ENCODE assay signal across 1 cellular context in the genomic region with DNA sequence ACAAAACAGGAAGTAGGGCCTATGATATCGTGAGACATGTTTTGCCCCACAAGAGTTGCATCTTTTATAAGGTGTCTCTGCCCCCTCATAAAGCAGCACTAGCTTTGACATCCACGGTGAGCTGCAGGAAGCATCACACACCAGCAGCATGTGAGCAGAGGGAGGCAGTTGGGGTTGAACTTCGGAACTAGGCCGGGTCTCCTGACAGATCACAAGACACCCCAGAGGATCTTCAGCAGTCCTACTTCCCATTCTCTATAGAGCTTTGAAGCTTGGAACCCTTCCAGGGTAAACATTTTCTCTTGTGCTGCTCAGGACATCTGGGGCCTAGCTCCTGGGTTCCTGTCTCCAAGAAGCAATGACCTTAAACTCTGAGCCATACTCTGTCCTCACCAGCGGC.
TF ChIP-seq lines count a peak whose summit lies in the region.

No MANE protein-coding gene starts in this region.

TF ChIP-seq in IMR-90, 13 proteins besides CTCF, POLR2A, EP300 and RAD21:
- TF ChIP-seq SMC3 (IDR thresholded peaks at IDR 0.05; ENCODE audit: low read depth, low read length) (no peak), MAZ (IDR thresholded peaks at IDR 0.05; ENCODE audit: borderline replicate concordance, low read depth, low read length) (no peak), RFX5 (IDR thresholded peaks at IDR 0.05; ENCODE audit: low read depth, low read length) (no peak), MAFK (IDR thresholded peaks at IDR 0.05; ENCODE audit: low read depth, low read length) (no peak), RCOR1 (IDR thresholded peaks at IDR 0.05; ENCODE audit: insufficient replicate concordance, low read length) (no peak), FOS (IDR thresholded peaks at IDR 0.05; ENCODE audit: low read depth, low read length) (no peak)
- TF ChIP-seq, protein P1, sequence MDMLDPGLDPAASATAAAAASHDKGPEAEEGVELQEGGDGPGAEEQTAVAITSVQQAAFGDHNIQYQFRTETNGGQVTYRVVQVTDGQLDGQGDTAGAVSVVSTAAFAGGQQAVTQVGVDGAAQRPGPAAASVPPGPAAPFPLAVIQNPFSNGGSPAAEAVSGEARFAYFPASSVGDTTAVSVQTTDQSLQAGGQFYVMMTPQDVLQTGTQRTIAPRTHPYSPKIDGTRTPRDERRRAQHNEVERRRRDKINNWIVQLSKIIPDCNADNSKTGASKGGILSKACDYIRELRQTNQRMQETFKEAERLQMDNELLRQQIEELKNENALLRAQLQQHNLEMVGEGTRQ (IDR thresholded peaks at IDR 0.05; ENCODE audit: low read depth, low read length), result no peak
